ENCODE assay signal across 11 cellular contexts in genomic region chr16:85003723-85004586, GRCh38. TPM values are rescaled to one million over a fixed set of nuclear protein-coding genes. Genes with fewer than 3 reads are reported as not detected.
DNase-seq lines count a peak whose midpoint lies in the region; ATAC-seq and TF ChIP-seq lines count a peak whose summit lies in the region.
"Had no signal": no experiment of that assay in that cellular context is flagged by ENCODE, and none has a peak within 500 bp of the region (broad histone marks: within the 10 kb centered on the region; RNA-seq: fewer than 3 reads in every experiment).

No MANE protein-coding gene starts in this region.

- H4K20me1 ChIP-seq in IMR-90 (ENCODE audit: insufficient read depth, low read length) (peaks cover 16% of the 10 kb centered on the region), mammary epithelial cell (ENCODE audit: insufficient read depth, low read length) (no peaks in the 10 kb centered on the region)

- H3K27me3 Mint-ChIP-seq in mesothelial cell of epicardium (ENCODE audit: low read depth) = no peaks in the 10 kb centered on the region

- peak overlapping the region; percentile 73 for H3K27ac Mint-ChIP-seq in mesothelial cell of epicardium

- TF ChIP-seq POLR2A in IMR-90 (IDR thresholded peaks at IDR 0.05; ENCODE audit: low read depth, low read length) (no peak), suprapubic skin (IDR thresholded peaks at IDR 0.05) (no peak), thyroid gland (IDR thresholded peaks at IDR 0.05) (no peak)

- H2BK5ac ChIP-seq in IMR-90 (ENCODE audit: low read depth, low read length, poor library complexity, severe bottlenecking) = peak overlapping the region; percentile 97

- H3K23ac ChIP-seq in IMR-90 (ENCODE audit: low read depth, low read length) = peak overlapping the region; percentile 93

- H4K5ac ChIP-seq in IMR-90 (ENCODE audit: low read depth, low read length) = peak overlapping the region; percentile 68

- POLR2A ChIA-PET in IMR-90 (lab: Charles Lee; ENCODE audit: unreplicated experiment) = interaction anchor here (1.2 kb wide), 1 partner anchor 9 kb away, joined by 3 read pairs; no protein-coding TSS in a partner anchor

- peak overlapping the region; percentile 8 for H3K4me3 Mint-ChIP-seq in mesothelial cell of epicardium

- TF ChIP-seq EP300 in suprapubic skin (IDR thresholded peaks at IDR 0.05) = no peak

- ATAC-seq in IMR-90 (ENCODE audit: low read depth) (peak; percentile 4), GM21390 (IDR thresholded peaks at IDR 0.05; ENCODE audit: unreplicated experiment) (no peak), HG03045 (IDR thresholded peaks at IDR 0.05; ENCODE audit: unreplicated experiment) (no peak)

- CTCF ChIA-PET in IMR-90 (lab: Yijun Ruan, JAX) = interaction anchor here (1.1 kb wide), 1 partner anchor 33 kb away, joined by 3 read pairs; no protein-coding TSS in a partner anchor
- CTCF ChIA-PET in mammary epithelial cell (lab: Charles Lee; ENCODE audit: low non-redundant PET) = no interaction called here

- H3K4me1 ChIP-seq in IMR-90 (ENCODE audit: control insufficient read depth, insufficient read depth, low read length) = peaks cover 47% of the 10 kb centered on the region
- H3K4me1 ChIP-seq in mammary epithelial cell (ENCODE audit: insufficient read depth, low read length) = peaks cover 67% of the 10 kb centered on the region
- H3K4me1 ChIP-seq in suprapubic skin = peaks cover 97% of the 10 kb centered on the region
- peaks cover 15 to 80% of the 10 kb centered on the region in 2 donors for H3K4me1 ChIP-seq in thyroid gland

- peak overlapping the region; percentile 98 for H2AK5ac ChIP-seq in IMR-90 (ENCODE audit: low read depth, low read length)

- peak overlapping the region; percentile 98 for H3K4ac ChIP-seq in IMR-90 (ENCODE audit: low read depth, low read length)

- peaks cover 42% of the 10 kb centered on the region for H3K9me1 ChIP-seq in IMR-90 (ENCODE audit: insufficient read depth, low read length)

- peak overlapping the region; percentile 95 for H3K14ac ChIP-seq in IMR-90 (replicated peaks; ENCODE audit: low read depth, low read length)

- peak overlapping the region; percentile 77 for H3K18ac ChIP-seq in IMR-90 (ENCODE audit: low read depth, low read length)

- H4K8ac ChIP-seq in IMR-90 (ENCODE audit: low read depth in 2 of 2, low read length in 2 of 2) = peak overlapping the region; percentile 85 to 96

- H3K27me3 ChIP-seq in IMR-90 (ENCODE audit: control insufficient read depth, insufficient read depth, low read length) = no peaks in the 10 kb centered on the region
- no peaks in the 10 kb centered on the region for H3K27me3 ChIP-seq in mammary epithelial cell (ENCODE audit: insufficient read depth, low read length)
- H3K27me3 ChIP-seq in suprapubic skin = no peaks in the 10 kb centered on the region
- H3K27me3 ChIP-seq in thyroid gland = no peaks in the 10 kb centered on the region

- peak overlapping the region; percentile 97 for H4K91ac ChIP-seq in IMR-90 (ENCODE audit: insufficient read depth, low read depth, low read length)

- WGBS in IMR-90 (ENCODE audit: extremely low coverage in 2 of 2, insufficient read length in 1 of 2), 2 experiments = 57% methylated on average over 12 of the region's 16 CpGs; no CpG with 5 or more reads in 1 of the 2 experiments
- 80% methylated on average over 11 of the region's 16 CpGs for WGBS in mammary epithelial cell (ENCODE audit: low coverage, missing lambda C conversion rate)
- 61% methylated on average over 16 of the region's 16 CpGs for WGBS in suprapubic skin
- 77 to 79% methylated on average over 16 of the region's 16 CpGs for whole genome bisulfite sequencing in thyroid gland, 2 donors

- H3K9me3 Mint-ChIP-seq in mesothelial cell of epicardium = no peaks in the 10 kb centered on the region

- H3K4me2 ChIP-seq in IMR-90 (ENCODE audit: low read depth, low read length) (peak overlapping the region; percentile 62), mammary epithelial cell (ENCODE audit: insufficient read depth, low read depth, low read length) (peak overlapping the region; percentile 64)

- DNase-seq in IMR-90 (no peak), mammary epithelial cell (no peak), mesothelial cell of epicardium (ENCODE audit: low spot score in 2 of 2, unreplicated experiment in 2 of 2) (no peak), suprapubic skin (ENCODE audit: low spot score in 2 of 2) (no peak), thyroid gland (no peak), NCI-H526 (lab: John Stamatoyannopoulos, UW) (no peak)
- DNase-seq: KBM-7, NCI-H510A treated with DMSO at 0.1 percent for 48 hours, T-helper 1 cell had no signal

- H3K9me3 ChIP-seq in IMR-90 (ENCODE audit: control insufficient read depth, insufficient read depth, low read length) = no peaks in the 10 kb centered on the region
- no peaks in the 10 kb centered on the region for H3K9me3 ChIP-seq in mammary epithelial cell (replicated peaks; ENCODE audit: insufficient read depth, low read length)
- no peaks in the 10 kb centered on the region for H3K9me3 ChIP-seq in suprapubic skin
- no peaks in the 10 kb centered on the region for H3K9me3 ChIP-seq in thyroid gland

- peak overlapping the region; percentile 95 for H2AK9ac ChIP-seq in IMR-90 (replicated peaks; ENCODE audit: low read depth, low read length, poor library complexity)

- H3K4me3 ChIP-seq in IMR-90 (ENCODE audit: insufficient read depth, low read depth, low read length) = no peak overlapping the region
- no peak overlapping the region for H3K4me3 ChIP-seq in mammary epithelial cell (replicated peaks in 1 of 3; ENCODE audit: insufficient read depth in 1 of 3, low read depth in 2 of 3, low read length in 3 of 3)
- H3K4me3 ChIP-seq in suprapubic skin = no peak overlapping the region
- H3K4me3 ChIP-seq in thyroid gland (replicated peaks in 1 of 3) = no peak overlapping the region

- peaks cover 53% of the 10 kb centered on the region for H3K4me1 Mint-ChIP-seq in mesothelial cell of epicardium

- H2AFZ ChIP-seq in IMR-90 (replicated peaks; ENCODE audit: low read length, poor library complexity) (no peak overlapping the region), mammary epithelial cell (ENCODE audit: low read depth, low read length) (no peak overlapping the region)

- intact Hi-C loops in IMR-90 (cut with micrococcal nuclease) = no loop called here
- intact Hi-C loops in mammary epithelial cell (cut with micrococcal nuclease) = no loop called here
- intact Hi-C loops in thyroid gland (cut with DNase I) = no loop called here

- peaks cover 4% of the 10 kb centered on the region for H3K36me3 Mint-ChIP-seq in mesothelial cell of epicardium

- H3K27ac ChIP-seq in IMR-90 (ENCODE audit: insufficient read depth, low read length) = peak overlapping the region; percentile 98
- peak overlapping the region; percentile 64 for H3K27ac ChIP-seq in mammary epithelial cell (ENCODE audit: insufficient read depth, low read depth, low read length)
- H3K27ac ChIP-seq in suprapubic skin = peak overlapping the region; percentile 72
- H3K27ac ChIP-seq in thyroid gland = peak overlapping the region in 1 of 3 donors; percentile 53

- TF ChIP-seq RAD21 in IMR-90 (IDR thresholded peaks at IDR 0.05; ENCODE audit: low read length) = no peak

- H2BK120ac ChIP-seq in IMR-90 (ENCODE audit: low read depth, low read length) = peak overlapping the region; percentile 96

- H3K79me1 ChIP-seq in IMR-90 (ENCODE audit: low read depth in 1 of 2, low read length in 2 of 2) = peaks cover 5 to 76% of the 10 kb centered on the region in 2 experiments; a peak in 3 of 4 replicates

- H3K56ac ChIP-seq in IMR-90 (ENCODE audit: extremely low read depth, insufficient read depth, low read length) = peak overlapping the region; percentile 72; the same call in 1 of the 2 replicates

- H2BK15ac ChIP-seq in IMR-90 (ENCODE audit: low read depth, low read length) = peak overlapping the region; percentile 97; the same call in 2 of the 3 replicates

- dilution Hi-C loops in IMR-90 (cut with HindIII; ENCODE audit: low sequenced_read_pairs, unreplicated experiment) = no loop called here
- dilution Hi-C loops in mammary epithelial cell (cut with HindIII; ENCODE audit: low sequenced_read_pairs) = no loop called here

- no TSS peak for BruUV-seq in IMR-90 (replicated peaks; lab: Mats Ljungman, UMichigan)
- BruUV-seq in mammary epithelial cell (replicated peaks; lab: Mats Ljungman, UMichigan) = no TSS peak

- TF ChIP-seq CTCF in IMR-90 (conservative IDR thresholded peaks at IDR 0.05; ENCODE audit: low read depth, low read length) = no peak
- TF ChIP-seq CTCF in mammary epithelial cell (conservative IDR thresholded peaks at IDR 0.05 in 1 of 2, IDR thresholded peaks at IDR 0.05 in 1 of 2; ENCODE audit: extremely low read depth in 1 of 2, insufficient read depth in 1 of 2, low read depth in 1 of 2, low read length in 2 of 2) = no peak
- no peak for TF ChIP-seq CTCF in mesothelial cell of epicardium (IDR thresholded peaks at IDR 0.05; ENCODE audit: unreplicated experiment)
- no peak for TF ChIP-seq CTCF in suprapubic skin (IDR thresholded peaks at IDR 0.05)
- TF ChIP-seq CTCF in thyroid gland (IDR thresholded peaks at IDR 0.05) = no peak

- in situ Hi-C loops in IMR-90 (cut with MboI; ENCODE audit: low sequenced_read_pairs) = no loop called here
- in situ Hi-C loops in mammary epithelial cell (cut with MboI; ENCODE audit: low sequenced_read_pairs in 2 of 2) = no loop called here

- peaks cover 10% of the 10 kb centered on the region for H3K36me3 ChIP-seq in IMR-90 (ENCODE audit: control insufficient read depth, insufficient read depth, low read length)
- H3K36me3 ChIP-seq in mammary epithelial cell (ENCODE audit: insufficient read depth, low read length) = peaks cover 3% of the 10 kb centered on the region
- H3K36me3 ChIP-seq in suprapubic skin = no peaks in the 10 kb centered on the region
- no peaks in the 10 kb centered on the region for H3K36me3 ChIP-seq in thyroid gland

- H3K9ac ChIP-seq in IMR-90 (ENCODE audit: low read depth, low read length) = peak overlapping the region; percentile 40; the same call in 1 of the 2 replicates
- no peak overlapping the region for H3K9ac ChIP-seq in mammary epithelial cell (ENCODE audit: insufficient read depth, low read length)

- H3K79me2 ChIP-seq in mammary epithelial cell (ENCODE audit: insufficient read depth, low read length) = peaks cover 95% of the 10 kb centered on the region

- peak overlapping the region; percentile 94 for H2BK20ac ChIP-seq in IMR-90 (ENCODE audit: low read depth, low read length)

RNA-seq across cellular contexts. Expression of gene ZDHHC7, which starts 7.4 kb away (rescaled TPM):
- 80.1 and 81.1 TPM in 2 replicates for total RNA-seq in IMR-90 (2012; rRNA removed)
- polyA plus RNA-seq in IMR-90 (2012; rRNA removed) = 97.1 and 104 TPM in 2 replicates
- 86.7 and 88.8 TPM in 2 replicates for polyA plus RNA-seq in IMR-90 (2012; cell fraction: cytosol; rRNA removed)
- 63.2 and 114 TPM in 2 replicates for polyA plus RNA-seq in IMR-90 (2012; cell fraction: nucleus; rRNA removed; ENCODE audit: low replicate concordance)
- 10 to 100 TPM; 46.9 to 83.4 TPM for total RNA-seq in mammary epithelial cell
- 54.7 TPM for polyA plus RNA-seq in mammary epithelial cell
- polyA minus RNA-seq in mammary epithelial cell = 173 TPM
- total RNA-seq in mesothelial cell of epicardium = 45.4 to 47.9 TPM (median 45.7 TPM) in 3 replicates
- total RNA-seq in suprapubic skin = 10 to 100 TPM; 45.9 to 65.5 (median 54.3) TPM
- 10 to 100 TPM; 49.8 to 59.2 (median 54.3) TPM for total RNA-seq in thyroid gland

RNA-seq across cellular contexts. Expression of gene KIAA0513, which starts 23.6 kb away (rescaled TPM):
- 9.5 and 10.3 TPM in 2 replicates for total RNA-seq in IMR-90 (2012; rRNA removed)
- polyA plus RNA-seq in IMR-90 (2012; rRNA removed) = 9.5 and 11.4 TPM in 2 replicates
- polyA plus RNA-seq in IMR-90 (2012; cell fraction: cytosol; rRNA removed) = 5.7 and 7.2 TPM in 2 replicates
- polyA plus RNA-seq in IMR-90 (2012; cell fraction: nucleus; rRNA removed; ENCODE audit: low replicate concordance) = 10.8 and 15.5 TPM in 2 replicates
- 10 to 100 TPM in 1 of 2 donors, 1 to 10 TPM in 1; 5.0 to 10.0 TPM for total RNA-seq in mammary epithelial cell
- polyA plus RNA-seq in mammary epithelial cell = 3.4 TPM
- polyA minus RNA-seq in mammary epithelial cell = 8.7 TPM
- total RNA-seq in mesothelial cell of epicardium = 6.0 to 7.5 TPM (median 6.8 TPM) in 3 replicates
- 10 to 100 TPM; 23.7 to 32.3 (median 26.6) TPM for total RNA-seq in suprapubic skin
- 1 to 10 TPM; 6.2 to 8.4 (median 7.5) TPM for total RNA-seq in thyroid gland
